Comparison of ENCODE assay signal across 20 cellular contexts in genomic region chr5:133327946-133328401, GRCh38.
A peak's percentile ranks its signal among the peaks of the same experiment; 100 is the strongest.
DNase-seq lines count a peak whose midpoint lies in the region; ATAC-seq, FAIRE-seq and TF ChIP-seq lines count a peak whose summit lies in the region.
"Had no signal": no experiment of that assay in that cellular context is flagged by ENCODE, and none has a peak within 500 bp of the region (broad histone marks: within the 10 kb centered on the region; RNA-seq: fewer than 3 reads in every experiment).

No MANE protein-coding gene starts in this region.

- H3K9me3 Mint-ChIP-seq in natural killer cell treated with Interleukin-12 subunit alpha and Interleukin-12 subunit beta and Interleukin-15 and Interleukin-18, amount 100 ng/mL, for 72 hours: no peaks in the 10 kb centered on the region
- H3K9me3 Mint-ChIP-seq in natural killer cell: no peaks in the 10 kb centered on the region
- H3K9me3 Mint-ChIP-seq: CD4-positive, alpha-beta T cell; HFFc6 had no signal

- no peak overlapping the region for H3K9ac ChIP-seq in kidney (ENCODE audit: low read length in 2 of 2)

- peaks cover 3% of the 10 kb centered on the region for H3K27me3 ChIP-seq in bronchial epithelial cell (ENCODE audit: control insufficient read depth, insufficient read depth, low read length)
- H3K27me3 ChIP-seq: BE2C had no signal

- no peak overlapping the region for H3K27ac ChIP-seq in kidney (ENCODE audit: low read depth in 2 of 2, low read length in 2 of 2)
- H3K27ac ChIP-seq: 22Rv1 had no signal

- H3K4me1 Mint-ChIP-seq in natural killer cell treated with Interleukin-12 subunit alpha and Interleukin-12 subunit beta and Interleukin-15 and Interleukin-18, amount 100 ng/mL, for 72 hours (ENCODE audit: low read depth in 2 of 2): peaks cover 2 to 4% of the 10 kb centered on the region in 2 donors
- H3K4me1 Mint-ChIP-seq in natural killer cell: no peaks in the 10 kb centered on the region

- no peak overlapping the region for H3K4me3 Mint-ChIP-seq in natural killer cell treated with Interleukin-12 subunit alpha and Interleukin-12 subunit beta and Interleukin-15 and Interleukin-18, amount 100 ng/mL, for 72 hours
- no peak overlapping the region for H3K4me3 Mint-ChIP-seq in natural killer cell
- H3K4me3 Mint-ChIP-seq: CD4-positive, alpha-beta T cell; HFFc6 had no signal

- no peaks in the 10 kb centered on the region for H3K27me3 Mint-ChIP-seq in natural killer cell treated with Interleukin-12 subunit alpha and Interleukin-12 subunit beta and Interleukin-15 and Interleukin-18, amount 100 ng/mL, for 72 hours
- no peaks in the 10 kb centered on the region for H3K27me3 Mint-ChIP-seq in natural killer cell (ENCODE audit: low read depth in 2 of 2)
- H3K27me3 Mint-ChIP-seq: CD4-positive, alpha-beta T cell had no signal

- intact Hi-C loops in natural killer cell (cut with micrococcal nuclease) (no loop called here), kidney (cut with DNase I) (no loop called here)

- peak; percentile 50 for FAIRE-seq in bronchial epithelial cell (lab: Jason Lieb, UNC)
- no peak for FAIRE-seq in kidney (lab: Jason Lieb, UNC)
- FAIRE-seq: GM19239 had no signal

- H3K27ac Mint-ChIP-seq in natural killer cell treated with Interleukin-12 subunit alpha and Interleukin-12 subunit beta and Interleukin-15 and Interleukin-18, amount 100 ng/mL, for 72 hours: no peak overlapping the region
- H3K27ac Mint-ChIP-seq in natural killer cell: no peak overlapping the region
- H3K27ac Mint-ChIP-seq: CD4-positive, alpha-beta T cell; HFFc6 had no signal

- no peaks in the 10 kb centered on the region for H3K36me3 Mint-ChIP-seq in natural killer cell treated with Interleukin-12 subunit alpha and Interleukin-12 subunit beta and Interleukin-15 and Interleukin-18, amount 100 ng/mL, for 72 hours
- no peaks in the 10 kb centered on the region for H3K36me3 Mint-ChIP-seq in natural killer cell

- H3K4me3 ChIP-seq in bronchial epithelial cell (ENCODE audit: low read depth, low read length) (no peak overlapping the region), kidney (ENCODE audit: low read length in 2 of 2) (no peak overlapping the region)

- DNase-seq in natural killer cell treated with Interleukin-12 subunit alpha and Interleukin-12 subunit beta and Interleukin-15 and Interleukin-18, amount 100 ng/mL, for 72 hours (ENCODE audit: low spot score): peak; percentile 54
- no peak for DNase-seq in natural killer cell
- DNase-seq in bronchial epithelial cell (ENCODE audit: low read depth): no peak
- peak; percentile 23 for DNase-seq in kidney
- no peak for DNase-seq in NAMALWA (ENCODE audit: low spot score)
- no peak for DNase-seq in activated CD4-positive, CD25-positive, alpha-beta regulatory T cell (lab: John Stamatoyannopoulos, UW)
- no peak for DNase-seq in SW480 (ENCODE audit: low spot score)
- DNase-seq in NCI-H2081 (lab: John Stamatoyannopoulos, UW): no peak
- DNase-seq: BE2C; Calu3; CD4-positive, alpha-beta T cell; DMS53; HFFc6; NCI-H1930; NCI-H2171; NCI-H446; RPMI8226; SIG-M5 had no signal

- no peak for TF ChIP-seq CTCF in natural killer cell (IDR thresholded peaks at IDR 0.05)
- TF ChIP-seq CTCF in bronchial epithelial cell (IDR thresholded peaks at IDR 0.05; ENCODE audit: insufficient read depth, low read length, severe bottlenecking): no peak
- TF ChIP-seq CTCF in kidney (IDR thresholded peaks at IDR 0.05; ENCODE audit: borderline replicate concordance, extremely low read depth, insufficient read depth): no peak

- no peaks in the 10 kb centered on the region for H3K4me1 ChIP-seq in kidney (ENCODE audit: control insufficient read depth in 1 of 2, insufficient read depth in 1 of 2, low read depth in 1 of 2, low read length in 2 of 2)
- H3K4me1 ChIP-seq: BE2C had no signal

- H3K36me3 ChIP-seq in bronchial epithelial cell (ENCODE audit: control insufficient read depth, insufficient read depth, low read length) (no peaks in the 10 kb centered on the region), kidney (ENCODE audit: control insufficient read depth in 1 of 2, insufficient read depth in 2 of 2, low read length in 2 of 2) (no peaks in the 10 kb centered on the region)
- H3K36me3 ChIP-seq: BE2C had no signal

- no peaks in the 10 kb centered on the region for H3K9me3 ChIP-seq in kidney (ENCODE audit: control insufficient read depth in 1 of 2, low read length in 2 of 2)
- H3K9me3 ChIP-seq: BE2C had no signal

- no peak for ATAC-seq in natural killer cell treated with Interleukin-12 subunit alpha and Interleukin-12 subunit beta and Interleukin-15 and Interleukin-18, amount 100 ng/mL, for 72 hours
- ATAC-seq in natural killer cell: no peak

Comparison
In these comparisons a context has a peak if more than half of its experiments do, and no peak if none do; other contexts are left out.
1. DNase-seq: peak in natural killer cell treated with Interleukin-12 subunit alpha and Interleukin-12 subunit beta and Interleukin-15 and Interleukin-18, amount 100 ng/mL, for 72 hours (single experiment) and kidney (single experiment); none in natural killer cell (single experiment), bronchial epithelial cell (single experiment), NAMALWA (single experiment), activated CD4-positive, CD25-positive, alpha-beta regulatory T cell (0 of 4), SW480 (single experiment) and NCI-H2081 (0 of 2).